Comparison of ENCODE assay signal across 18 cellular contexts in the genomic region with DNA sequence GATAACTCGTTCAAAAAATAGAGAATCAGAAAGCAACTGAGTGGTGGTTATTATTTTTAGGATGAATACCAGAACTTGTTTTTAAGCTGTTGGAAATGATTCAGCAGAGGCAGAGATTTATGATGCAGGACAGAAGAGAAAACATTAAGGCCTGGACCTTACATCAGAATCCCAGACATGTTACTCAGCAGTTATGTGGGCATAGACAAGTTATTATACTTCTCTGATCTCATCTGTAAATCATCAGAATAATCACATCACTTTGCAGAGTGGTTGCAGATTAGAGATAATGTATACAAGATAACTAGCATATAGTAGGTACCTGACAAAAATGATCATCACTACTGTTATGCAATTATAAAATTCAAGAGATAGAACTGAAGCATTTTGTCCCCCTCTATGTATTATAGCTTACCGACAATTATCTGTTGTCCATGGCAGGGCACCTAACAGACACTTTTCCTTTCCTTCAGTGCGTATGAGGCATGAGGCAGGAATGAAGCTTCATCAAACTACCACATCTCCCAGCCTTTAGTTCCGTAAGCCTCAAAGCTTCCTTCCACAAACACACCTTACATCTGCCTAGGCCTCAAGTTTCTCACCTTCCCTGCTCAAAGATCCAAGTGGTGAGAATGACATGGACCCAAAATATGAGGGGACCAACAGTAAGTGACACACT.
DNase-seq lines count a peak whose midpoint lies in the region; ATAC-seq, FAIRE-seq and TF ChIP-seq lines count a peak whose summit lies in the region.
"Had no signal": no experiment of that assay in that cellular context is flagged by ENCODE, and none has a peak within 500 bp of the region (broad histone marks: within the 10 kb centered on the region; RNA-seq: fewer than 3 reads in every experiment).

No MANE protein-coding gene starts in this region.

- ATAC-seq in HG03095 (IDR thresholded peaks at IDR 0.05; ENCODE audit: unreplicated experiment) (no peak), HG02759 (IDR thresholded peaks at IDR 0.05; ENCODE audit: unreplicated experiment) (no peak)
- ATAC-seq: CD8-positive, alpha-beta T cell; esophagus mucosa; PC-3; sciatic nerve had no signal

- no peak overlapping the region for H3K9ac ChIP-seq in astrocyte (ENCODE audit: low read length)

- H3K4me3 ChIP-seq in astrocyte (ENCODE audit: insufficient read depth, low read depth, low read length) (no peak overlapping the region), spleen (no peak overlapping the region)
- H3K4me3 ChIP-seq: coronary artery, vagina had no signal

- DNase-seq in HFFc6 (peak; percentile 81), astrocyte (ENCODE audit: low read depth) (peak; percentile 86), glomerular visceral epithelial cell (ENCODE audit: extremely low spot score) (peak; percentile 4), spleen (no peak)
- DNase-seq in stimulated activated CD4-positive, alpha-beta T cell treated with anti-CD3 and anti-CD28 coated beads, Interleukin-1b, Interleukin-23, amount 100 ng/mL, for 48 hours: no peak
- DNase-seq: activated CD4-positive, alpha-beta memory T cell treated with anti-CD3 and anti-CD28 coated beads, Interleukin-2, amount 10 ng/mL, durations not matched to agents 7 days and 5 days; CD8-positive, alpha-beta T cell; NCI-H146; PC-3 had no signal

- H3K27me3 ChIP-seq in astrocyte (ENCODE audit: insufficient read depth, low read length) (no peaks in the 10 kb centered on the region), spleen (replicated peaks in 1 of 7) (no peaks in the 10 kb centered on the region)
- H3K27me3 ChIP-seq: vagina had no signal

- H3K27ac Mint-ChIP-seq in HFFc6 (no peak overlapping the region), astrocyte (ENCODE audit: unreplicated experiment) (no peak overlapping the region)
- H3K27ac Mint-ChIP-seq: activated CD4-positive, alpha-beta memory T cell treated with anti-CD3 and anti-CD28 coated beads, Interleukin-2, amount 10 ng/mL, durations not matched to agents 7 days and 5 days; CD8-positive, alpha-beta T cell; stimulated activated naive CD8-positive, alpha-beta T cell treated with anti-CD3 and anti-CD28 coated beads, Interleukin-15, Interleukin-2, amounts not matched to agents 100 ng/mL and 50 ng/mL, for 24 hours had no signal

- H3K9me3 ChIP-seq in astrocyte (ENCODE audit: insufficient read depth, low read depth, low read length) (no peaks in the 10 kb centered on the region), spleen (no peaks in the 10 kb centered on the region)
- H3K9me3 ChIP-seq: vagina had no signal

- H3K27me3 Mint-ChIP-seq in HFFc6 (ENCODE audit: insufficient read depth) (no peaks in the 10 kb centered on the region), astrocyte (ENCODE audit: low read depth, unreplicated experiment) (no peaks in the 10 kb centered on the region)
- H3K27me3 Mint-ChIP-seq: activated CD4-positive, alpha-beta memory T cell treated with anti-CD3 and anti-CD28 coated beads, Interleukin-2, amount 10 ng/mL, durations not matched to agents 7 days and 5 days; stimulated activated naive CD8-positive, alpha-beta T cell treated with anti-CD3 and anti-CD28 coated beads, Interleukin-15, Interleukin-2, amounts not matched to agents 100 ng/mL and 50 ng/mL, for 24 hours had no signal

- no peaks in the 10 kb centered on the region for H3K79me2 ChIP-seq in astrocyte (ENCODE audit: insufficient read depth, low read length)

- TF ChIP-seq POLR2A in spleen (IDR thresholded peaks at IDR 0.05): no peak

- H3K27ac ChIP-seq in astrocyte (ENCODE audit: low read depth, low read length) (no peak overlapping the region), spleen (no peak overlapping the region)
- H3K27ac ChIP-seq: coronary artery, HL-60, vagina had no signal

- H3K4me3 Mint-ChIP-seq in HFFc6: peak overlapping the region; percentile 31
- H3K4me3 Mint-ChIP-seq in astrocyte (ENCODE audit: unreplicated experiment): no peak overlapping the region
- H3K4me3 Mint-ChIP-seq: activated CD4-positive, alpha-beta memory T cell treated with anti-CD3 and anti-CD28 coated beads, Interleukin-2, amount 10 ng/mL, durations not matched to agents 7 days and 5 days; CD8-positive, alpha-beta T cell; neural crest cell; stimulated activated naive CD8-positive, alpha-beta T cell treated with anti-CD3 and anti-CD28 coated beads, Interleukin-15, Interleukin-2, amounts not matched to agents 100 ng/mL and 50 ng/mL, for 24 hours had no signal

- peak; percentile 67 for FAIRE-seq in astrocyte (lab: Jason Lieb, UNC)

- 91 to 94% (median 93%) methylated on average over 4 of the region's 4 CpGs for WGBS in spleen, 5 donors

- H3K4me1 Mint-ChIP-seq in HFFc6 (ENCODE audit: low read depth): no peaks in the 10 kb centered on the region
- H3K4me1 Mint-ChIP-seq in astrocyte (ENCODE audit: low read depth, unreplicated experiment): peaks cover 9% of the 10 kb centered on the region
- H3K4me1 Mint-ChIP-seq: activated CD4-positive, alpha-beta memory T cell treated with anti-CD3 and anti-CD28 coated beads, Interleukin-2, amount 10 ng/mL, durations not matched to agents 7 days and 5 days had no signal

- H2AFZ ChIP-seq in astrocyte (ENCODE audit: low read depth, low read length): no peak overlapping the region

- H3K36me3 Mint-ChIP-seq in HFFc6 (ENCODE audit: low read depth) (no peaks in the 10 kb centered on the region), astrocyte (ENCODE audit: low read depth, unreplicated experiment) (no peaks in the 10 kb centered on the region)

- peaks cover 5% of the 10 kb centered on the region for H4K20me1 ChIP-seq in astrocyte (ENCODE audit: insufficient read depth, low read length)

- intact Hi-C loops in spleen (cut with DNase I; ENCODE audit: low total_unique reads): no loop called here

- H3K9me3 Mint-ChIP-seq in HFFc6 (no peaks in the 10 kb centered on the region), astrocyte (ENCODE audit: unreplicated experiment) (no peaks in the 10 kb centered on the region)
- H3K9me3 Mint-ChIP-seq: activated CD4-positive, alpha-beta memory T cell treated with anti-CD3 and anti-CD28 coated beads, Interleukin-2, amount 10 ng/mL, durations not matched to agents 7 days and 5 days; CD8-positive, alpha-beta T cell; neural crest cell; stimulated activated naive CD8-positive, alpha-beta T cell treated with anti-CD3 and anti-CD28 coated beads, Interleukin-15, Interleukin-2, amounts not matched to agents 100 ng/mL and 50 ng/mL, for 24 hours had no signal

- H3K36me3 ChIP-seq in astrocyte (ENCODE audit: insufficient read depth, low read length) (no peaks in the 10 kb centered on the region), spleen (peaks cover 0 to 7% (median 0%) of the 10 kb centered on the region in 6 donors)
- H3K36me3 ChIP-seq: vagina had no signal

- H3K4me1 ChIP-seq in astrocyte (ENCODE audit: insufficient read depth, low read length) (peaks cover 3% of the 10 kb centered on the region), spleen (peaks cover 0 to 25% (median 13%) of the 10 kb centered on the region in 6 donors)

- TF ChIP-seq CTCF in HFFc6 (IDR thresholded peaks at IDR 0.05): no peak
- TF ChIP-seq CTCF in astrocyte (IDR thresholded peaks at IDR 0.05; ENCODE audit: insufficient read depth, low read depth, low read length): no peak
- TF ChIP-seq CTCF in spleen (IDR thresholded peaks at IDR 0.05 in 8 of 11, conservative IDR thresholded peaks at IDR 0.05 in 3 of 11): no peak

- peak overlapping the region; percentile 37 for H3K4me2 ChIP-seq in astrocyte (ENCODE audit: low read length)

Comparison
In these comparisons a context has a peak if more than half of its experiments do, and no peak if none do; other contexts are left out.
1. DNase-seq: peak in HFFc6 (single experiment), astrocyte (single experiment) and glomerular visceral epithelial cell (single experiment); none in spleen (single experiment) and stimulated activated CD4-positive, alpha-beta T cell treated with anti-CD3 and anti-CD28 coated beads, Interleukin-1b, Interleukin-23, amount 100 ng/mL, for 48 hours (single experiment).